ENCODE assay signal across 1 cellular context in the genomic region with DNA sequence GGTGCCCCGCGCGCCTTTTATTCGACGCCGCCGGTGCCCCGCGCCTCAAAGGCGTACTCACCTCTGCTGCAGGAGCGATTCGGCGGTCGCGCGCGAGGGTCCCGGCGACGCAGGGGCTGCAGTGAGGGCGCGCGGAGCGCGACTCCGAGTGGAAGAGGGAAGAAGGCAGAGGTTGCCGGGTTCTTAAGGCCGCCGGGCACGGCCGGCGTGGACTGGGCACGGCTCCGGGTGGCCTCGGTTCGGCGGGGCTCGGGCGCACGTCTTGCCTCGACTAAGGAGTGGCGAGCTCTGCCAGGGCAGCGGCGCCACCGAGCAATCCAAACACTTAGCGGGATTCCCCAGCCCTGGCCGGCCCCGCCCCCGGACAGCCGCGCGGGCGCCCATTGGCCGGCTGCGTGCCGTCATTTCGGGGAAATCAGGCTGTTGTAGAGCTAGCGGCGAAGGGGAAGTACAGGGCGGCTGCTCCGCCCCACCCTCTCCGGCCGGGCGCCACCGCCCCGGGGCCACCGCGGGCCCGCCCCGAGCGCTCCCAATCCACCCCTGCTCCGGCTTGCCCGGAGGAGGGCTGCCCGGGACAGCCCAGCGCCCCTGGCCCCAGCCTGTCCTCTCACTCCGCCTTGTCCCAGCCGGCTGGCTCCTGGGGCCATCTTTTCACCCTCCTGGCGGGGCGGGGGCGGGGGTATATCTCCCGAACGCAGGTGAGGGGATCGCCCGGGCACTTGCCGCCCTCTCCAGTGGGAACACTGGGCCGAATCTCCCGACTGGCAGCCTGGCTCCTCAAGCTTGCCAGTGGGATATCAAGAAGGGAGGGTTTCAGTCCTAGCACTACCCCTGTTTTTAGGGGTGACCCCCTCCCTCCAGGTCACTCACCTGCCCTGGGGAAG.
TF ChIP-seq lines count a peak whose summit lies in the region.

A gene with protein sequence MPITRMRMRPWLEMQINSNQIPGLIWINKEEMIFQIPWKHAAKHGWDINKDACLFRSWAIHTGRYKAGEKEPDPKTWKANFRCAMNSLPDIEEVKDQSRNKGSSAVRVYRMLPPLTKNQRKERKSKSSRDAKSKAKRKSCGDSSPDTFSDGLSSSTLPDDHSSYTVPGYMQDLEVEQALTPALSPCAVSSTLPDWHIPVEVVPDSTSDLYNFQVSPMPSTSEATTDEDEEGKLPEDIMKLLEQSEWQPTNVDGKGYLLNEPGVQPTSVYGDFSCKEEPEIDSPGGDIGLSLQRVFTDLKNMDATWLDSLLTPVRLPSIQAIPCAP (minus strand): TSS at position 290 of the 884 bp plus-strand sequence. CDS start 1,295 bp downstream, outside the sequence.

TF ChIP-seq in K562, 482 proteins besides CTCF, POLR2A, EP300 and RAD21 (continued from another document and continues in another):
- TF ChIP-seq, protein P1, sequence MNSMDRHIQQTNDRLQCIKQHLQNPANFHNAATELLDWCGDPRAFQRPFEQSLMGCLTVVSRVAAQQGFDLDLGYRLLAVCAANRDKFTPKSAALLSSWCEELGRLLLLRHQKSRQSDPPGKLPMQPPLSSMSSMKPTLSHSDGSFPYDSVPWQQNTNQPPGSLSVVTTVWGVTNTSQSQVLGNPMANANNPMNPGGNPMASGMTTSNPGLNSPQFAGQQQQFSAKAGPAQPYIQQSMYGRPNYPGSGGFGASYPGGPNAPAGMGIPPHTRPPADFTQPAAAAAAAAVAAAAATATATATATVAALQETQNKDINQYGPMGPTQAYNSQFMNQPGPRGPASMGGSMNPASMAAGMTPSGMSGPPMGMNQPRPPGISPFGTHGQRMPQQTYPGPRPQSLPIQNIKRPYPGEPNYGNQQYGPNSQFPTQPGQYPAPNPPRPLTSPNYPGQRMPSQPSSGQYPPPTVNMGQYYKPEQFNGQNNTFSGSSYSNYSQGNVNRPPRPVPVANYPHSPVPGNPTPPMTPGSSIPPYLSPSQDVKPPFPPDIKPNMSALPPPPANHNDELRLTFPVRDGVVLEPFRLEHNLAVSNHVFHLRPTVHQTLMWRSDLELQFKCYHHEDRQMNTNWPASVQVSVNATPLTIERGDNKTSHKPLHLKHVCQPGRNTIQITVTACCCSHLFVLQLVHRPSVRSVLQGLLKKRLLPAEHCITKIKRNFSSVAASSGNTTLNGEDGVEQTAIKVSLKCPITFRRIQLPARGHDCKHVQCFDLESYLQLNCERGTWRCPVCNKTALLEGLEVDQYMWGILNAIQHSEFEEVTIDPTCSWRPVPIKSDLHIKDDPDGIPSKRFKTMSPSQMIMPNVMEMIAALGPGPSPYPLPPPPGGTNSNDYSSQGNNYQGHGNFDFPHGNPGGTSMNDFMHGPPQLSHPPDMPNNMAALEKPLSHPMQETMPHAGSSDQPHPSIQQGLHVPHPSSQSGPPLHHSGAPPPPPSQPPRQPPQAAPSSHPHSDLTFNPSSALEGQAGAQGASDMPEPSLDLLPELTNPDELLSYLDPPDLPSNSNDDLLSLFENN (IDR thresholded peaks at IDR 0.05; ENCODE audit: low read depth in 2 of 2, low read length in 2 of 2): no peak
- TF ChIP-seq FOS (IDR thresholded peaks at IDR 0.05; ENCODE audit: extremely low read depth, insufficient read length) (no peak), ZBTB17 (CRISPR knock-in tag; IDR thresholded peaks at IDR 0.05) (no peak; the same call in 1 of the 2 replicates), RBM34 (IDR thresholded peaks at IDR 0.05; ENCODE audit: borderline replicate concordance, insufficient read depth, low read length) (0 out of 2 replicates have a peak, but pooled peaks have one; percentile 2), CREB1 (IDR thresholded peaks at IDR 0.05) (peak; percentile 63), CREB1 (CRISPR knock-in tag; IDR thresholded peaks at IDR 0.05) (peak; percentile 72; the same call in 1 of the 2 replicates), PHF21A (IDR thresholded peaks at IDR 0.05; ENCODE audit: borderline replicate concordance, low read depth) (0 out of 2 replicates have a peak, but pooled peaks have one; percentile 19), ERF (CRISPR knock-in tag; IDR thresholded peaks at IDR 0.05) (peak; percentile 92; the same call in 1 of the 2 replicates), NR4A1 (CRISPR knock-in tag; IDR thresholded peaks at IDR 0.05) (0 out of 2 replicates have a peak, but pooled peaks have one; percentile 46), NR4A1 (tag; IDR thresholded peaks at IDR 0.05) (peak; percentile 40; the same call in 1 of the 2 replicates), ZC3H8 (IDR thresholded peaks at IDR 0.05) (no peak), CREM (IDR thresholded peaks at IDR 0.05; ENCODE audit: low read depth) (peak; percentile 63), JUNB (CRISPR knock-in tag; conservative IDR thresholded peaks at IDR 0.05) (peak; percentile 19; the same call in 1 of the 2 replicates), CEBPG (CRISPR knock-in tag; IDR thresholded peaks at IDR 0.05) (no peak), CEBPG (tag; conservative IDR thresholded peaks at IDR 0.05 in 1 of 2, IDR thresholded peaks at IDR 0.05 in 1 of 2) (no peak), TBP (optimal IDR thresholded peaks at IDR 0.05; ENCODE audit: low read depth, low read length) (peak; percentile 94), E2F3 (CRISPR knock-in tag; IDR thresholded peaks at IDR 0.05) (0 out of 2 replicates have a peak, but pooled peaks have one; percentile 46), NFYB (IDR thresholded peaks at IDR 0.05; ENCODE audit: extremely low read depth, insufficient read length) (peak; percentile 42), POLR2H (tag; IDR thresholded peaks at IDR 0.05; ENCODE audit: low read depth) (peak; percentile 91), KDM4B (IDR thresholded peaks at IDR 0.05; ENCODE audit: borderline replicate concordance in 2 of 2, low read depth in 1 of 2) (peak in 1 of 2 experiments; percentile 26; a peak in 1 of 4 replicates), FOSL1 (tag; conservative IDR thresholded peaks at IDR 0.05) (no peak), ZNF197 (CRISPR knock-in tag; IDR thresholded peaks at IDR 0.05; ENCODE audit: low read depth) (0 out of 2 replicates have a peak, but pooled peaks have one; percentile 2), ZNF668 (CRISPR knock-in tag; IDR thresholded peaks at IDR 0.05) (no peak), ZNF431 (CRISPR knock-in tag; IDR thresholded peaks at IDR 0.05) (no peak), DNMT1 (IDR thresholded peaks at IDR 0.05) (no peak), ZNF41 (CRISPR knock-in tag; conservative IDR thresholded peaks at IDR 0.05) (no peak), KLF16 (IDR thresholded peaks at IDR 0.05) (no peak), ZNF24 (IDR thresholded peaks at IDR 0.05) (no peak), HIVEP1 (CRISPR knock-in tag; IDR thresholded peaks at IDR 0.05) (peak; percentile 92), NFRKB (IDR thresholded peaks at IDR 0.05; ENCODE audit: low read depth) (peak; percentile 30; the same call in 1 of the 2 replicates), NELFE (IDR thresholded peaks at IDR 0.05; ENCODE audit: insufficient read depth, insufficient read length) (no peak), KAT8 (IDR thresholded peaks at IDR 0.05; ENCODE audit: low read depth) (no peak)
- TF ChIP-seq, protein P2, sequence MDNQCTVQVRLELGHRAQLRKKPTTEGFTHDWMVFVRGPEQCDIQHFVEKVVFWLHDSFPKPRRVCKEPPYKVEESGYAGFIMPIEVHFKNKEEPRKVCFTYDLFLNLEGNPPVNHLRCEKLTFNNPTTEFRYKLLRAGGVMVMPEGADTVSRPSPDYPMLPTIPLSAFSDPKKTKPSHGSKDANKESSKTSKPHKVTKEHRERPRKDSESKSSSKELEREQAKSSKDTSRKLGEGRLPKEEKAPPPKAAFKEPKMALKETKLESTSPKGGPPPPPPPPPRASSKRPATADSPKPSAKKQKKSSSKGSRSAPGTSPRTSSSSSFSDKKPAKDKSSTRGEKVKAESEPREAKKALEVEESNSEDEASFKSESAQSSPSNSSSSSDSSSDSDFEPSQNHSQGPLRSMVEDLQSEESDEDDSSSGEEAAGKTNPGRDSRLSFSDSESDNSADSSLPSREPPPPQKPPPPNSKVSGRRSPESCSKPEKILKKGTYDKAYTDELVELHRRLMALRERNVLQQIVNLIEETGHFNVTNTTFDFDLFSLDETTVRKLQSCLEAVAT (IDR thresholded peaks at IDR 0.05): peak in 1 of 2 experiments; percentile 17; a peak in 1 of 4 replicates
- TF ChIP-seq, protein P3, sequence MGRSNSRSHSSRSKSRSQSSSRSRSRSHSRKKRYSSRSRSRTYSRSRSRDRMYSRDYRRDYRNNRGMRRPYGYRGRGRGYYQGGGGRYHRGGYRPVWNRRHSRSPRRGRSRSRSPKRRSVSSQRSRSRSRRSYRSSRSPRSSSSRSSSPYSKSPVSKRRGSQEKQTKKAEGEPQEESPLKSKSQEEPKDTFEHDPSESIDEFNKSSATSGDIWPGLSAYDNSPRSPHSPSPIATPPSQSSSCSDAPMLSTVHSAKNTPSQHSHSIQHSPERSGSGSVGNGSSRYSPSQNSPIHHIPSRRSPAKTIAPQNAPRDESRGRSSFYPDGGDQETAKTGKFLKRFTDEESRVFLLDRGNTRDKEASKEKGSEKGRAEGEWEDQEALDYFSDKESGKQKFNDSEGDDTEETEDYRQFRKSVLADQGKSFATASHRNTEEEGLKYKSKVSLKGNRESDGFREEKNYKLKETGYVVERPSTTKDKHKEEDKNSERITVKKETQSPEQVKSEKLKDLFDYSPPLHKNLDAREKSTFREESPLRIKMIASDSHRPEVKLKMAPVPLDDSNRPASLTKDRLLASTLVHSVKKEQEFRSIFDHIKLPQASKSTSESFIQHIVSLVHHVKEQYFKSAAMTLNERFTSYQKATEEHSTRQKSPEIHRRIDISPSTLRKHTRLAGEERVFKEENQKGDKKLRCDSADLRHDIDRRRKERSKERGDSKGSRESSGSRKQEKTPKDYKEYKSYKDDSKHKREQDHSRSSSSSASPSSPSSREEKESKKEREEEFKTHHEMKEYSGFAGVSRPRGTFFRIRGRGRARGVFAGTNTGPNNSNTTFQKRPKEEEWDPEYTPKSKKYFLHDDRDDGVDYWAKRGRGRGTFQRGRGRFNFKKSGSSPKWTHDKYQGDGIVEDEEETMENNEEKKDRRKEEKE (IDR thresholded peaks at IDR 0.05; ENCODE audit: borderline replicate concordance in 1 of 2, control insufficient read depth in 1 of 2, low read depth in 2 of 2, low read length in 1 of 2): no peak
- TF ChIP-seq, protein P4, sequence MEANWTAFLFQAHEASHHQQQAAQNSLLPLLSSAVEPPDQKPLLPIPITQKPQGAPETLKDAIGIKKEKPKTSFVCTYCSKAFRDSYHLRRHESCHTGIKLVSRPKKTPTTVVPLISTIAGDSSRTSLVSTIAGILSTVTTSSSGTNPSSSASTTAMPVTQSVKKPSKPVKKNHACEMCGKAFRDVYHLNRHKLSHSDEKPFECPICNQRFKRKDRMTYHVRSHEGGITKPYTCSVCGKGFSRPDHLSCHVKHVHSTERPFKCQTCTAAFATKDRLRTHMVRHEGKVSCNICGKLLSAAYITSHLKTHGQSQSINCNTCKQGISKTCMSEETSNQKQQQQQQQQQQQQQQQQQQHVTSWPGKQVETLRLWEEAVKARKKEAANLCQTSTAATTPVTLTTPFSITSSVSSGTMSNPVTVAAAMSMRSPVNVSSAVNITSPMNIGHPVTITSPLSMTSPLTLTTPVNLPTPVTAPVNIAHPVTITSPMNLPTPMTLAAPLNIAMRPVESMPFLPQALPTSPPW (CRISPR knock-in tag; IDR thresholded peaks at IDR 0.05): peak; percentile 85
- TF ChIP-seq, protein P5, sequence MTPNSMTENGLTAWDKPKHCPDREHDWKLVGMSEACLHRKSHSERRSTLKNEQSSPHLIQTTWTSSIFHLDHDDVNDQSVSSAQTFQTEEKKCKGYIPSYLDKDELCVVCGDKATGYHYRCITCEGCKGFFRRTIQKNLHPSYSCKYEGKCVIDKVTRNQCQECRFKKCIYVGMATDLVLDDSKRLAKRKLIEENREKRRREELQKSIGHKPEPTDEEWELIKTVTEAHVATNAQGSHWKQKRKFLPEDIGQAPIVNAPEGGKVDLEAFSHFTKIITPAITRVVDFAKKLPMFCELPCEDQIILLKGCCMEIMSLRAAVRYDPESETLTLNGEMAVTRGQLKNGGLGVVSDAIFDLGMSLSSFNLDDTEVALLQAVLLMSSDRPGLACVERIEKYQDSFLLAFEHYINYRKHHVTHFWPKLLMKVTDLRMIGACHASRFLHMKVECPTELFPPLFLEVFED (CRISPR knock-in tag; conservative IDR thresholded peaks at IDR 0.05): no peak
- TF ChIP-seq, protein P6, sequence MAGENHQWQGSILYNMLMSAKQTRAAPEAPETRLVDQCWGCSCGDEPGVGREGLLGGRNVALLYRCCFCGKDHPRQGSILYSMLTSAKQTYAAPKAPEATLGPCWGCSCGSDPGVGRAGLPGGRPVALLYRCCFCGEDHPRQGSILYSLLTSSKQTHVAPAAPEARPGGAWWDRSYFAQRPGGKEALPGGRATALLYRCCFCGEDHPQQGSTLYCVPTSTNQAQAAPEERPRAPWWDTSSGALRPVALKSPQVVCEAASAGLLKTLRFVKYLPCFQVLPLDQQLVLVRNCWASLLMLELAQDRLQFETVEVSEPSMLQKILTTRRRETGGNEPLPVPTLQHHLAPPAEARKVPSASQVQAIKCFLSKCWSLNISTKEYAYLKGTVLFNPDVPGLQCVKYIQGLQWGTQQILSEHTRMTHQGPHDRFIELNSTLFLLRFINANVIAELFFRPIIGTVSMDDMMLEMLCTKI (IDR thresholded peaks at IDR 0.05; ENCODE audit: partially characterized antibody): no peak
- TF ChIP-seq, protein P7, sequence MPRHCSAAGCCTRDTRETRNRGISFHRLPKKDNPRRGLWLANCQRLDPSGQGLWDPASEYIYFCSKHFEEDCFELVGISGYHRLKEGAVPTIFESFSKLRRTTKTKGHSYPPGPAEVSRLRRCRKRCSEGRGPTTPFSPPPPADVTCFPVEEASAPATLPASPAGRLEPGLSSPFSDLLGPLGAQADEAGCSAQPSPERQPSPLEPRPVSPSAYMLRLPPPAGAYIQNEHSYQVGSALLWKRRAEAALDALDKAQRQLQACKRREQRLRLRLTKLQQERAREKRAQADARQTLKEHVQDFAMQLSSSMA (CRISPR knock-in tag; IDR thresholded peaks at IDR 0.05): no peak
- TF ChIP-seq, protein P8, sequence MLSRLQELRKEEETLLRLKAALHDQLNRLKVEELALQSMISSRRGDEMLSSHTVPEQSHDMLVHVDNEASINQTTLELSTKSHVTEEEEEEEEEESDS (CRISPR knock-in tag; IDR thresholded peaks at IDR 0.05): no peak
- TF ChIP-seq, protein P9, sequence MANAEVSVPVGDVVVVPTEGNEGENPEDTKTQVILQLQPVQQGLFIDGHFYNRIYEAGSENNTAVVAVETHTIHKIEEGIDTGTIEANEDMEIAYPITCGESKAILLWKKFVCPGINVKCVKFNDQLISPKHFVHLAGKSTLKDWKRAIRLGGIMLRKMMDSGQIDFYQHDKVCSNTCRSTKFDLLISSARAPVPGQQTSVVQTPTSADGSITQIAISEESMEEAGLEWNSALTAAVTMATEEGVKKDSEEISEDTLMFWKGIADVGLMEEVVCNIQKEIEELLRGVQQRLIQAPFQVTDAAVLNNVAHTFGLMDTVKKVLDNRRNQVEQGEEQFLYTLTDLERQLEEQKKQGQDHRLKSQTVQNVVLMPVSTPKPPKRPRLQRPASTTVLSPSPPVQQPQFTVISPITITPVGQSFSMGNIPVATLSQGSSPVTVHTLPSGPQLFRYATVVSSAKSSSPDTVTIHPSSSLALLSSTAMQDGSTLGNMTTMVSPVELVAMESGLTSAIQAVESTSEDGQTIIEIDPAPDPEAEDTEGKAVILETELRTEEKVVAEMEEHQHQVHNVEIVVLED (CRISPR knock-in tag; IDR thresholded peaks at IDR 0.05): 0 out of 2 replicates have a peak, but pooled peaks have one; percentile 4
- TF ChIP-seq, protein P10, sequence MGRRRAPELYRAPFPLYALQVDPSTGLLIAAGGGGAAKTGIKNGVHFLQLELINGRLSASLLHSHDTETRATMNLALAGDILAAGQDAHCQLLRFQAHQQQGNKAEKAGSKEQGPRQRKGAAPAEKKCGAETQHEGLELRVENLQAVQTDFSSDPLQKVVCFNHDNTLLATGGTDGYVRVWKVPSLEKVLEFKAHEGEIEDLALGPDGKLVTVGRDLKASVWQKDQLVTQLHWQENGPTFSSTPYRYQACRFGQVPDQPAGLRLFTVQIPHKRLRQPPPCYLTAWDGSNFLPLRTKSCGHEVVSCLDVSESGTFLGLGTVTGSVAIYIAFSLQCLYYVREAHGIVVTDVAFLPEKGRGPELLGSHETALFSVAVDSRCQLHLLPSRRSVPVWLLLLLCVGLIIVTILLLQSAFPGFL (CRISPR knock-in tag; IDR thresholded peaks at IDR 0.05): no peak
